Comparison of ENCODE assay signal across 9 cellular contexts in genomic region chr10:99432047-99432446, GRCh38. TPM values are rescaled to one million over a fixed set of nuclear protein-coding genes. Genes with fewer than 3 reads are reported as not detected.
DNase-seq lines count a peak whose midpoint lies in the region; ATAC-seq and TF ChIP-seq lines count a peak whose summit lies in the region.
"Had no signal": no experiment of that assay in that cellular context is flagged by ENCODE, and none has a peak within 500 bp of the region (broad histone marks: within the 10 kb centered on the region; RNA-seq: fewer than 3 reads in every experiment).

No MANE protein-coding gene starts in this region.

- H3K79me2 ChIP-seq in KMS-11 (ENCODE audit: insufficient read depth, low read depth) = peaks cover 35% of the 10 kb centered on the region

- H3K4me3 Mint-ChIP-seq in CD4-positive, CD25-positive, alpha-beta regulatory T cell = peak overlapping the region; percentile 70 to 96 (median 86)
- H3K4me3 Mint-ChIP-seq in central memory CD8-positive, alpha-beta T cell = peak overlapping the region; percentile 96
- peak overlapping the region; percentile 96 to 99 (median 98) for H3K4me3 Mint-ChIP-seq in nephron

- H3K9me3 Mint-ChIP-seq in CD4-positive, CD25-positive, alpha-beta regulatory T cell = no peaks in the 10 kb centered on the region
- H3K9me3 Mint-ChIP-seq in central memory CD8-positive, alpha-beta T cell = no peaks in the 10 kb centered on the region
- H3K9me3 Mint-ChIP-seq in nephron = no peaks in the 10 kb centered on the region

- H3K27me3 Mint-ChIP-seq in CD4-positive, CD25-positive, alpha-beta regulatory T cell = no peaks in the 10 kb centered on the region
- no peaks in the 10 kb centered on the region for H3K27me3 Mint-ChIP-seq in central memory CD8-positive, alpha-beta T cell
- H3K27me3 Mint-ChIP-seq in nephron (ENCODE audit: low read depth) = no peaks in the 10 kb centered on the region

- H3K9ac ChIP-seq in KMS-11 = no peak overlapping the region

- H2AFZ ChIP-seq in KMS-11 (ENCODE audit: low read depth) = no peak overlapping the region

- H3K4me1 Mint-ChIP-seq in CD4-positive, CD25-positive, alpha-beta regulatory T cell = peaks cover 19 to 45% (median 32%) of the 10 kb centered on the region in 4 donors
- peaks cover 34% of the 10 kb centered on the region for H3K4me1 Mint-ChIP-seq in central memory CD8-positive, alpha-beta T cell
- peaks cover 32% of the 10 kb centered on the region for H3K4me1 Mint-ChIP-seq in nephron

- no peaks in the 10 kb centered on the region for H4K20me1 ChIP-seq in KMS-11 (ENCODE audit: insufficient read depth)

- no peaks in the 10 kb centered on the region for H3K36me3 ChIP-seq in CD4-positive, CD25-positive, alpha-beta regulatory T cell (ENCODE audit: control insufficient read depth, insufficient read depth, low read length)
- H3K36me3 ChIP-seq in KMS-11 (ENCODE audit: insufficient read depth) = no peaks in the 10 kb centered on the region

- ATAC-seq in CD4-positive, CD25-positive, alpha-beta regulatory T cell (ENCODE audit: low read depth in 2 of 2) = no peak
- no peak for ATAC-seq in central memory CD8-positive, alpha-beta T cell (replicated peaks; ENCODE audit: extremely low read depth, poor library complexity, severe bottlenecking)
- no peak for ATAC-seq in GM21381 (IDR thresholded peaks at IDR 0.05; ENCODE audit: unreplicated experiment)

- no peak overlapping the region for H3K27ac ChIP-seq in CD4-positive, CD25-positive, alpha-beta regulatory T cell (ENCODE audit: insufficient read depth, low read length, poor library complexity, severe bottlenecking)
- H3K27ac ChIP-seq in KMS-11 = no peak overlapping the region; the same call in 1 of the 2 replicates

- H3K36me3 Mint-ChIP-seq in CD4-positive, CD25-positive, alpha-beta regulatory T cell = peaks cover 4% of the 10 kb centered on the region
- peaks cover 13% of the 10 kb centered on the region for H3K36me3 Mint-ChIP-seq in central memory CD8-positive, alpha-beta T cell (ENCODE audit: insufficient read depth)
- H3K36me3 Mint-ChIP-seq in nephron (ENCODE audit: low read depth) = no peaks in the 10 kb centered on the region

- DNase-seq in CD4-positive, CD25-positive, alpha-beta regulatory T cell = no peak
- no peak for DNase-seq in central memory CD8-positive, alpha-beta T cell (ENCODE audit: low spot score in 2 of 2)
- DNase-seq in SW480 (ENCODE audit: low spot score) (no peak), NCI-H2107 treated with DMSO at 0.1 percent for 48 hours (lab: John Stamatoyannopoulos, UW; ENCODE audit: unreplicated experiment) (no peak), SHP77 treated with DMSO at 0.1 percent for 48 hours (lab: John Stamatoyannopoulos, UW) (no peak)
- DNase-seq: NCI-H2227 treated with DMSO at 0.1 percent for 48 hours had no signal

- H3K4me3 ChIP-seq in CD4-positive, CD25-positive, alpha-beta regulatory T cell (ENCODE audit: low read depth, low read length) = peak overlapping the region; percentile 86
- H3K4me3 ChIP-seq in KMS-11 (IDR thresholded peaks at IDR 0.05; ENCODE audit: insufficient read depth, low read depth, low read length) = no peak overlapping the region

- H3K4me2 ChIP-seq in KMS-11 = peak overlapping the region; percentile 88

- no peaks in the 10 kb centered on the region for H3K27me3 ChIP-seq in CD4-positive, CD25-positive, alpha-beta regulatory T cell (ENCODE audit: control insufficient read depth, insufficient read depth, low read length)
- no peaks in the 10 kb centered on the region for H3K27me3 ChIP-seq in KMS-11 (ENCODE audit: insufficient read depth, low read depth)

- H3K27ac Mint-ChIP-seq in CD4-positive, CD25-positive, alpha-beta regulatory T cell = peak overlapping the region in 2 of 3 donors; percentile 2 to 93
- H3K27ac Mint-ChIP-seq in central memory CD8-positive, alpha-beta T cell (ENCODE audit: low read depth) = no peak overlapping the region
- peak overlapping the region in 2 of 3 experiments; percentile 51 to 53 for H3K27ac Mint-ChIP-seq in nephron

- no peaks in the 10 kb centered on the region for H3K9me3 ChIP-seq in CD4-positive, CD25-positive, alpha-beta regulatory T cell (ENCODE audit: control insufficient read depth in 2 of 2, low read length in 2 of 2)

- peaks cover 23% of the 10 kb centered on the region for H3K4me1 ChIP-seq in CD4-positive, CD25-positive, alpha-beta regulatory T cell (ENCODE audit: control insufficient read depth, insufficient read depth, low read length, poor library complexity, severe bottlenecking)
- peaks cover 13% of the 10 kb centered on the region for H3K4me1 ChIP-seq in KMS-11 (ENCODE audit: low read depth, poor library complexity, severe bottlenecking)

- TF ChIP-seq CTCF in KMS-11 (conservative IDR thresholded peaks at IDR 0.05; ENCODE audit: low read depth, low read length) (no peak), nephron (IDR thresholded peaks at IDR 0.05; ENCODE audit: unreplicated experiment in 3 of 3) (no peak)

RNA-seq across cellular contexts. Expression of gene GOT1, which starts 1.6 kb away (rescaled TPM):
- 8.4 TPM for total RNA-seq in CD4-positive, CD25-positive, alpha-beta regulatory T cell
- 10 to 100 TPM; 19.2 to 27.5 (median 22.2) TPM for polyA plus RNA-seq in CD4-positive, CD25-positive, alpha-beta regulatory T cell
